17 cellular contexts compared by ENCODE assay signal in genomic region chr17:80497726-80498241, GRCh38. TPM values are rescaled to one million over a fixed set of nuclear protein-coding genes. Genes with fewer than 3 reads are reported as not detected.
A peak's percentile ranks its signal among the peaks of the same experiment; 100 is the strongest.
DNase-seq lines count a peak whose midpoint lies in the region; ATAC-seq, FAIRE-seq and TF ChIP-seq lines count a peak whose summit lies in the region.
"Had no signal": no experiment of that assay in that cellular context is flagged by ENCODE, and none has a peak within 500 bp of the region (broad histone marks: within the 10 kb centered on the region; RNA-seq: fewer than 3 reads in every experiment).

No MANE protein-coding gene starts in this region.

- no peak overlapping the region for H3K18ac ChIP-seq in mesendoderm (ENCODE audit: low read length)

- TF ChIP-seq EP300 in HepG2 (IDR thresholded peaks at IDR 0.05; ENCODE audit: low read depth in 2 of 2, low read length in 2 of 2) (no peak), HepG2 (CRISPR knock-in tag; IDR thresholded peaks at IDR 0.05; ENCODE audit: borderline replicate concordance) (no peak)

- peaks cover 20 to 72% of the 10 kb centered on the region in 2 experiments; a peak in 4 of 5 replicates for H3K27me3 ChIP-seq in HepG2 (ENCODE audit: control insufficient read depth in 1 of 2, insufficient read depth in 2 of 2, low read length in 2 of 2)
- no peaks in the 10 kb centered on the region for H3K27me3 ChIP-seq in right lobe of liver
- no peaks in the 10 kb centered on the region for H3K27me3 ChIP-seq in muscle layer of colon (ENCODE audit: control insufficient read depth in 1 of 2, insufficient read depth in 2 of 2, low read length in 2 of 2)
- H3K27me3 ChIP-seq in uterus = no peaks in the 10 kb centered on the region
- no peaks in the 10 kb centered on the region for H3K27me3 ChIP-seq in mesendoderm (ENCODE audit: insufficient read depth, low read length, poor library complexity)

- H3K4me1 Mint-ChIP-seq in activated T-helper 17 cell treated with anti-CD3 and anti-CD28 coated beads, Interleukin-2, amount 50 U/mL, for 72 hours = peaks cover 10% of the 10 kb centered on the region

- no peaks in the 10 kb centered on the region for H3K79me1 ChIP-seq in mesendoderm (ENCODE audit: low read length)

- no TSS peak for BruUV-seq in HepG2 (replicated peaks; lab: Mats Ljungman, UMichigan)

- H4K8ac ChIP-seq in mesendoderm (ENCODE audit: low read depth, low read length) = no peak overlapping the region

- H2AK5ac ChIP-seq in mesendoderm (ENCODE audit: low read length) = no peak overlapping the region

- peaks cover 36% of the 10 kb centered on the region for H3K4me1 ChIP-seq in HepG2 (ENCODE audit: insufficient read depth, low read length)
- H3K4me1 ChIP-seq in right lobe of liver = no peaks in the 10 kb centered on the region
- peaks cover 37% of the 10 kb centered on the region for H3K4me1 ChIP-seq in muscle layer of colon (ENCODE audit: insufficient read depth, low read length)
- peaks cover 4 to 6% of the 10 kb centered on the region in 2 donors for H3K4me1 ChIP-seq in uterus
- H3K4me1 ChIP-seq in mesendoderm (ENCODE audit: control insufficient read depth, low read depth, low read length) = no peaks in the 10 kb centered on the region

- TF ChIP-seq CTCF in HepG2 (CRISPR knock-in tag; IDR thresholded peaks at IDR 0.05) = no peak
- TF ChIP-seq CTCF in right lobe of liver (IDR thresholded peaks at IDR 0.05) = no peak
- no peak for TF ChIP-seq CTCF in uterus (IDR thresholded peaks at IDR 0.05)

- CTCF ChIA-PET in HepG2 (lab: Yijun Ruan, JAX; ENCODE audit: low intra/inter-chr PET ratio, low total read pairs) = interaction anchor here (1.6 kb wide), 1 partner anchor 78 kb away, joined by 4 read pairs; no protein-coding TSS in a partner anchor

- 0 out of 2 replicates have a peak overlapping the region, but pooled peaks have one; percentile 46 for H3K9ac ChIP-seq in HepG2 (ENCODE audit: insufficient read depth, low read depth, low read length)
- H3K9ac ChIP-seq in muscle layer of colon (ENCODE audit: low read length) = no peak overlapping the region
- H3K9ac ChIP-seq in mesendoderm (ENCODE audit: low read length) = no peak overlapping the region

- no peaks in the 10 kb centered on the region for H4K20me1 ChIP-seq in HepG2 (ENCODE audit: insufficient read depth, low read length)

- H4K5ac ChIP-seq in mesendoderm (ENCODE audit: low read length) = no peak overlapping the region

- TF ChIP-seq RAD21 in HepG2 (CRISPR knock-in tag; IDR thresholded peaks at IDR 0.05) = no peak

- no peak overlapping the region for H2BK5ac ChIP-seq in mesendoderm (ENCODE audit: low read length)

- DNase-seq in HepG2 (ENCODE audit: low spot score) (no peak), right lobe of liver (no peak), uterus (no peak), mesendoderm (no peak), DMS53 treated with DMSO at 0.1 percent for 48 hours (lab: John Stamatoyannopoulos, UW; ENCODE audit: unreplicated experiment) (no peak)
- DNase-seq: activated T-cell treated with anti-CD3 and anti-CD28 coated beads for 4 hours; COR-L47; effector CD8-positive, alpha-beta T cell; GDM1; NCI-H446 treated with DMSO at 0.1 percent for 48 hours; SHP77 treated with DMSO at 0.1 percent for 48 hours had no signal

- H3K27me3 Mint-ChIP-seq in activated T-helper 17 cell treated with anti-CD3 and anti-CD28 coated beads, Interleukin-2, amount 50 U/mL, for 72 hours = peaks cover 27% of the 10 kb centered on the region

- POLR2A ChIA-PET in HepG2 (lab: Yijun Ruan, JAX) = interaction anchor here (0.8 to 4.0 kb wide), 6 partner anchors 18 to 131 kb away, joined by 3 to 35 read pairs (median 4); partner anchors contain the start of gene RPTOR

- ATAC-seq in HepG2 (no peak), right lobe of liver (no peak), GM21381 (IDR thresholded peaks at IDR 0.05; ENCODE audit: unreplicated experiment) (no peak)
- ATAC-seq in activated T-helper 17 cell treated with anti-CD3 and anti-CD28 coated beads, Interleukin-2, amount 50 U/mL, for 72 hours (replicated peaks) = peak; percentile 47

- H3K56ac ChIP-seq in mesendoderm (ENCODE audit: low read length) = no peak overlapping the region

- no peak overlapping the region for H2BK15ac ChIP-seq in mesendoderm (replicated peaks; ENCODE audit: low read depth)

- peak overlapping the region; percentile 85 for H3K4me2 ChIP-seq in HepG2 (ENCODE audit: low read depth, low read length)
- H3K4me2 ChIP-seq in mesendoderm (ENCODE audit: low read length) = no peak overlapping the region

- H3K4ac ChIP-seq in mesendoderm (ENCODE audit: low read depth, low read length) = no peak overlapping the region

- H3K36me3 Mint-ChIP-seq in activated T-helper 17 cell treated with anti-CD3 and anti-CD28 coated beads, Interleukin-2, amount 50 U/mL, for 72 hours (ENCODE audit: low read depth) = no peaks in the 10 kb centered on the region
- H3K36me3 Mint-ChIP-seq: activated naive CD4-positive, alpha-beta T cell treated with anti-CD3 and anti-CD28 coated beads, Interleukin-2, amount 50 U/mL, for 72 hours had no signal

- TF ChIP-seq POLR2A in HepG2 (IDR thresholded peaks at IDR 0.05; ENCODE audit: insufficient read depth in 1 of 2, low read depth in 2 of 2, low read length in 2 of 2) (no peak), right lobe of liver (IDR thresholded peaks at IDR 0.05) (no peak), uterus (IDR thresholded peaks at IDR 0.05) (no peak)

- no peak overlapping the region for H3K4me3 Mint-ChIP-seq in activated T-helper 17 cell treated with anti-CD3 and anti-CD28 coated beads, Interleukin-2, amount 50 U/mL, for 72 hours
- H3K4me3 Mint-ChIP-seq: T-helper 2 cell treated with Interferon-gamma antibody and Interleukin-4, amounts not matched to agents 5 μg/mL and 100 μg/mL, for 36 hours had no signal

- H2AFZ ChIP-seq in HepG2 (ENCODE audit: low read length) = no peak overlapping the region

- H3K79me2 ChIP-seq in HepG2 (ENCODE audit: insufficient read depth, low read length) = no peaks in the 10 kb centered on the region
- no peaks in the 10 kb centered on the region for H3K79me2 ChIP-seq in mesendoderm (ENCODE audit: control insufficient read depth, insufficient read depth, low read length)

- H3K9me3 ChIP-seq in HepG2 (ENCODE audit: low read length) = no peaks in the 10 kb centered on the region
- no peaks in the 10 kb centered on the region for H3K9me3 ChIP-seq in right lobe of liver
- no peaks in the 10 kb centered on the region for H3K9me3 ChIP-seq in muscle layer of colon (ENCODE audit: low read length)
- no peaks in the 10 kb centered on the region for H3K9me3 ChIP-seq in uterus

- H3K4me3 ChIP-seq in HepG2 (replicated peaks in 1 of 3; ENCODE audit: insufficient read depth in 1 of 3, low read depth in 2 of 3, low read length in 3 of 3) (peak overlapping the region; percentile 17 to 70 (median 54); a peak in 5 of 6 replicates), right lobe of liver (no peak overlapping the region), muscle layer of colon (ENCODE audit: low read depth in 1 of 2, low read length in 2 of 2) (peak overlapping the region in 1 of 2 donors; percentile 12), uterus (peak overlapping the region in 1 of 2 donors; percentile 16), mesendoderm (ENCODE audit: low read length) (no peak overlapping the region)

- H3K27ac ChIP-seq in HepG2 (ENCODE audit: extremely low read length, insufficient read depth, low read length) (no peak overlapping the region), right lobe of liver (no peak overlapping the region), muscle layer of colon (ENCODE audit: low read depth, low read length) (peak overlapping the region; percentile 68), uterus (peak overlapping the region; percentile 50 to 59), mesendoderm (ENCODE audit: low read depth, low read length) (no peak overlapping the region)

- WGBS in HepG2 (ENCODE audit: low lambda C conversion rate) = 49% methylated on average over 8 of the region's 10 CpGs
- WGBS in right lobe of liver (ENCODE audit: insufficient coverage, low coverage, low lambda C conversion rate, missing lambda C conversion rate) = 34% methylated on average over 2 of the region's 10 CpGs
- WGBS in mesendoderm (ENCODE audit: extremely low coverage, insufficient coverage, low lambda C conversion rate) = no CpG with 5 or more reads among the region's 10 CpGs

- peak; percentile 91 for FAIRE-seq in HepG2 (lab: Jason Lieb, UNC)

- in situ Hi-C loops in HepG2 (cut with HindIII; ENCODE audit: extremely low pct_ligation_motif_present, low pct_unique_long_range_greater_than_20kb) = no loop called here

- no peak overlapping the region for H2BK120ac ChIP-seq in mesendoderm (ENCODE audit: low read depth, low read length)

- H3K36me3 ChIP-seq in HepG2 (replicated peaks in 1 of 2; ENCODE audit: control insufficient read depth in 1 of 2, insufficient read depth in 2 of 2, low read length in 2 of 2) (no peaks in the 10 kb centered on the region), right lobe of liver (no peaks in the 10 kb centered on the region), muscle layer of colon (ENCODE audit: insufficient read depth, low read length) (no peaks in the 10 kb centered on the region), uterus (no peaks in the 10 kb centered on the region), mesendoderm (ENCODE audit: control insufficient read depth, insufficient read depth, low read length) (no peaks in the 10 kb centered on the region)

- no peaks in the 10 kb centered on the region for H3K9me3 Mint-ChIP-seq in activated T-helper 17 cell treated with anti-CD3 and anti-CD28 coated beads, Interleukin-2, amount 50 U/mL, for 72 hours
- H3K9me3 Mint-ChIP-seq: T-helper 2 cell treated with Interferon-gamma antibody and Interleukin-4, amounts not matched to agents 5 μg/mL and 100 μg/mL, for 36 hours had no signal

- intact Hi-C loops in HepG2 (cut with micrococcal nuclease; ENCODE audit: unreplicated experiment) (no loop called here), right lobe of liver (cut with DNase I) (no loop called here), uterus (cut with DNase I; ENCODE audit: low total_unique reads) (no loop called here)

- no peak overlapping the region for H3K23ac ChIP-seq in mesendoderm (ENCODE audit: low read length)

- no peak overlapping the region for H3K27ac Mint-ChIP-seq in activated T-helper 17 cell treated with anti-CD3 and anti-CD28 coated beads, Interleukin-2, amount 50 U/mL, for 72 hours
- H3K27ac Mint-ChIP-seq: progenitor cell of endocrine pancreas; T-helper 2 cell treated with Interferon-gamma antibody and Interleukin-4, amounts not matched to agents 5 μg/mL and 100 μg/mL, for 36 hours had no signal

RNA-seq across cellular contexts. Expression of gene NPTX1, which starts 21.4 kb away (rescaled TPM):
- total RNA-seq in HepG2 (2016; rRNA removed; fragmentation: Illumina TruSeq; extraction: Trizol) = not detected in 2 replicates
- not detected in 2 replicates for total RNA-seq in HepG2 (2016; cell fraction: cytosol; rRNA removed; fragmentation: Illumina TruSeq; extraction: Trizol; ENCODE audit: low read depth)
- not detected in 2 replicates for total RNA-seq in HepG2 (2016; cell fraction: insoluble cytoplasmic fraction; rRNA removed; fragmentation: Illumina TruSeq; extraction: Trizol)
- total RNA-seq in HepG2 (2016; cell fraction: membrane; rRNA removed; fragmentation: Illumina TruSeq; extraction: Trizol) = not detected in 2 replicates
- total RNA-seq in HepG2 (2016; cell fraction: nucleus; rRNA removed; fragmentation: Illumina TruSeq; extraction: Trizol) = not detected in 2 replicates
- polyA plus RNA-seq in HepG2 (2011; rRNA removed) = 0.01 TPM in 1 of 2 replicates, not detected in the other
- not detected in 2 replicates for polyA plus RNA-seq in HepG2 (2011; cell fraction: cytosol; rRNA removed)
- polyA plus RNA-seq in HepG2 (2011; cell fraction: nucleus; rRNA removed) = not detected in 2 replicates
- polyA plus RNA-seq in HepG2 (2012) = not detected in 2 replicates
- not detected in 2 replicates for polyA plus RNA-seq in HepG2 (2016; cell fraction: cytosol; fragmentation: Illumina TruSeq; extraction: Trizol; ENCODE audit: low read depth)
- not detected in 2 replicates for polyA plus RNA-seq in HepG2 (2016; cell fraction: insoluble cytoplasmic fraction; fragmentation: Illumina TruSeq; extraction: Trizol; ENCODE audit: low read depth)
- not detected in 2 replicates for polyA plus RNA-seq in HepG2 (2016; cell fraction: membrane; fragmentation: Illumina TruSeq; extraction: Trizol; ENCODE audit: low read depth)
- polyA plus RNA-seq in HepG2 (2016; cell fraction: nucleus; fragmentation: Illumina TruSeq; extraction: Trizol; ENCODE audit: insufficient read depth, low read depth) = not detected in 2 replicates
- polyA minus RNA-seq in HepG2 (2011; rRNA and poly(A)+ RNA removed; ENCODE audit: low replicate concordance) = 17.0 TPM in 1 of 2 replicates, not detected in the other
- 0.10 TPM in 1 of 2 replicates, not detected in the other for polyA minus RNA-seq in HepG2 (2011; cell fraction: cytosol; rRNA and poly(A)+ RNA removed)
- 0.25 TPM in 1 of 2 replicates, not detected in the other for polyA minus RNA-seq in HepG2 (2011; cell fraction: nucleus; rRNA and poly(A)+ RNA removed)
- under 1 TPM in 1 of 6 experiments, not detected in 5; 0.06 TPM for total RNA-seq in right lobe of liver
- total RNA-seq in activated T-helper 17 cell treated with anti-CD3 and anti-CD28 coated beads, Interleukin-2, amount 50 U/mL, for 72 hours = 10 to 100 TPM in 1 of 2 donors, 1 to 10 TPM in 1; 1.5 to 10.2 TPM
- total RNA-seq in uterus = 1 to 10 TPM in 2 of 4 donors, not detected in 2; 1.6 to 2.1 TPM
- 0.13 TPM for polyA plus RNA-seq in mesendoderm (2013, experiment 1 of 2)
- polyA plus RNA-seq in mesendoderm (2013, experiment 2 of 2) = 0.17 TPM
- total RNA-seq: progenitor cell of endocrine pancreas had no signal

RNA-seq across cellular contexts. Expression of gene RPTOR, which starts 46.9 kb away (rescaled TPM):
- total RNA-seq in HepG2 (2016; rRNA removed; fragmentation: Illumina TruSeq; extraction: Trizol) (25.3 TPM in 2 replicates), right lobe of liver (10 to 100 TPM; 13.1 to 24.0 (median 15.5) TPM), uterus (10 to 100 TPM; 19.0 to 48.3 (median 27.3) TPM)
- 9.3 TPM in 2 replicates for total RNA-seq in HepG2 (2016; cell fraction: cytosol; rRNA removed; fragmentation: Illumina TruSeq; extraction: Trizol; ENCODE audit: low read depth)
- 19.0 and 24.1 TPM in 2 replicates for total RNA-seq in HepG2 (2016; cell fraction: insoluble cytoplasmic fraction; rRNA removed; fragmentation: Illumina TruSeq; extraction: Trizol)
- total RNA-seq in HepG2 (2016; cell fraction: membrane; rRNA removed; fragmentation: Illumina TruSeq; extraction: Trizol) = 10.7 and 12.5 TPM in 2 replicates
- total RNA-seq in HepG2 (2016; cell fraction: nucleus; rRNA removed; fragmentation: Illumina TruSeq; extraction: Trizol) = 47.4 and 53.3 TPM in 2 replicates
- polyA plus RNA-seq in HepG2 (2011; rRNA removed) = 6.6 and 7.2 TPM in 2 replicates
- 4.9 and 6.5 TPM in 2 replicates for polyA plus RNA-seq in HepG2 (2011; cell fraction: cytosol; rRNA removed)
- polyA plus RNA-seq in HepG2 (2011; cell fraction: nucleus; rRNA removed) = 40.6 and 57.3 TPM in 2 replicates
- 16.9 and 22.1 TPM in 2 replicates for polyA plus RNA-seq in HepG2 (2012)
- 1.6 TPM in 2 replicates for polyA plus RNA-seq in HepG2 (2016; cell fraction: cytosol; fragmentation: Illumina TruSeq; extraction: Trizol; ENCODE audit: low read depth)
- polyA plus RNA-seq in HepG2 (2016; cell fraction: insoluble cytoplasmic fraction; fragmentation: Illumina TruSeq; extraction: Trizol; ENCODE audit: low read depth) = 12.7 and 16.8 TPM in 2 replicates
- 3.3 and 3.8 TPM in 2 replicates for polyA plus RNA-seq in HepG2 (2016; cell fraction: membrane; fragmentation: Illumina TruSeq; extraction: Trizol; ENCODE audit: low read depth)
- 36.3 and 39.1 TPM in 2 replicates for polyA plus RNA-seq in HepG2 (2016; cell fraction: nucleus; fragmentation: Illumina TruSeq; extraction: Trizol; ENCODE audit: insufficient read depth, low read depth)
- polyA minus RNA-seq in HepG2 (2011; rRNA and poly(A)+ RNA removed; ENCODE audit: low replicate concordance) = 26.1 and 51.5 TPM in 2 replicates
- polyA minus RNA-seq in HepG2 (2011; cell fraction: cytosol; rRNA and poly(A)+ RNA removed) = 18.6 and 20.2 TPM in 2 replicates
- polyA minus RNA-seq in HepG2 (2011; cell fraction: nucleus; rRNA and poly(A)+ RNA removed) = 62.9 and 72.9 TPM in 2 replicates
- 100 to 1,000 TPM in 1 of 2 donors, 10 to 100 TPM in 1; 62.0 to 228 TPM for total RNA-seq in activated T-helper 17 cell treated with anti-CD3 and anti-CD28 coated beads, Interleukin-2, amount 50 U/mL, for 72 hours
- polyA plus RNA-seq in mesendoderm (2013, experiment 1 of 2) = 12.8 TPM
- 12.4 TPM for polyA plus RNA-seq in mesendoderm (2013, experiment 2 of 2)

Comparison
In these comparisons a context has a peak if more than half of its experiments do, and no peak if none do; other contexts are left out.
1. H3K4me3 ChIP-seq: peak in HepG2 (3 of 3); none in right lobe of liver (0 of 3) and mesendoderm (single experiment).
2. H3K27ac ChIP-seq: peak in muscle layer of colon (single experiment) and uterus (2 of 2); none in HepG2 (single experiment), right lobe of liver (0 of 3) and mesendoderm (single experiment).